In genomic region chr7:45910855-45911254, GRCh38 we compare ENCODE assay signal across 34 cellular contexts. TPM values are rescaled to one million over a fixed set of nuclear protein-coding genes. Genes with fewer than 3 reads are reported as not detected.
"Had no signal": no experiment of that assay in that cellular context is flagged by ENCODE, and none has a peak within 500 bp of the region (broad histone marks: within the 10 kb centered on the region; RNA-seq: fewer than 3 reads in every experiment).

No MANE protein-coding gene starts in this region.

- H3K27ac ChIP-seq: body of pancreas, esophagus squamous epithelium, gastrocnemius medialis, heart left ventricle, VCaP had no signal

- H3K4me3 Mint-ChIP-seq: activated CD4-positive, alpha-beta memory T cell treated with anti-CD3 and anti-CD28 coated beads, Interleukin-2, amount 10 ng/mL, durations not matched to agents 7 days and 5 days; activated CD4-positive, alpha-beta T cell treated with anti-CD3 and anti-CD28 coated beads, Interleukin-2, amount 10 ng/mL, durations not matched to agents 7 days and 5 days; activated naive CD4-positive, alpha-beta T cell treated with anti-CD3 and anti-CD28 coated beads, Interleukin-2, amount 10 ng/mL, durations not matched to agents 7 days and 5 days; activated naive CD8-positive, alpha-beta T cell treated with anti-CD3 and anti-CD28 coated beads, Interleukin-2, amount 10 ng/mL, durations not matched to agents 7 days and 5 days; activated T-cell treated with anti-CD3 and anti-CD28 coated beads, Interleukin-2, amount 50 U/mL, for 24 hours; activated T-cell treated with anti-CD3 and anti-CD28 coated beads, Interleukin-2, amount 50 U/mL, for 72 hours; effector memory CD8-positive, alpha-beta T cell; WTC11 had no signal

- FAIRE-seq: colon had no signal

- H3K27ac Mint-ChIP-seq: activated CD4-positive, alpha-beta memory T cell treated with anti-CD3 and anti-CD28 coated beads, Interleukin-2, amount 10 ng/mL, durations not matched to agents 7 days and 5 days; activated CD4-positive, alpha-beta T cell treated with anti-CD3 and anti-CD28 coated beads, Interleukin-2, amount 10 ng/mL, durations not matched to agents 7 days and 5 days; activated naive CD4-positive, alpha-beta T cell treated with anti-CD3 and anti-CD28 coated beads, Interleukin-2, amount 10 ng/mL, durations not matched to agents 7 days and 5 days; activated naive CD4-positive, alpha-beta T cell treated with anti-CD3 and anti-CD28 coated beads, Interleukin-2, amount 50 U/mL, for 72 hours; activated naive CD8-positive, alpha-beta T cell treated with anti-CD3 and anti-CD28 coated beads, Interleukin-2, amount 10 ng/mL, durations not matched to agents 7 days and 5 days; activated T-cell treated with anti-CD3 and anti-CD28 coated beads, Interleukin-2, amount 50 U/mL, for 24 hours; activated T-cell treated with anti-CD3 and anti-CD28 coated beads, Interleukin-2, amount 50 U/mL, for 72 hours; effector memory CD8-positive, alpha-beta T cell; WTC11 had no signal

- H3K36me3 Mint-ChIP-seq: activated naive CD4-positive, alpha-beta T cell treated with anti-CD3 and anti-CD28 coated beads, Interleukin-2, amount 10 ng/mL, durations not matched to agents 7 days and 5 days; activated naive CD4-positive, alpha-beta T cell treated with anti-CD3 and anti-CD28 coated beads, Interleukin-2, amount 50 U/mL, for 72 hours; activated naive CD8-positive, alpha-beta T cell treated with anti-CD3 and anti-CD28 coated beads, Interleukin-2, amount 10 ng/mL, durations not matched to agents 7 days and 5 days; WTC11 had no signal

- H3K4me1 ChIP-seq: body of pancreas, esophagus squamous epithelium, gastrocnemius medialis, heart left ventricle had no signal

- H3K4me1 Mint-ChIP-seq: activated naive CD4-positive, alpha-beta T cell treated with anti-CD3 and anti-CD28 coated beads, Interleukin-2, amount 10 ng/mL, durations not matched to agents 7 days and 5 days had no signal

- H3K9me3 Mint-ChIP-seq: activated CD4-positive, alpha-beta memory T cell treated with anti-CD3 and anti-CD28 coated beads, Interleukin-2, amount 10 ng/mL, durations not matched to agents 7 days and 5 days; activated CD4-positive, alpha-beta T cell treated with anti-CD3 and anti-CD28 coated beads, Interleukin-2, amount 10 ng/mL, durations not matched to agents 7 days and 5 days; activated naive CD4-positive, alpha-beta T cell treated with anti-CD3 and anti-CD28 coated beads, Interleukin-2, amount 10 ng/mL, durations not matched to agents 7 days and 5 days; activated naive CD4-positive, alpha-beta T cell treated with anti-CD3 and anti-CD28 coated beads, Interleukin-2, amount 50 U/mL, for 72 hours; activated naive CD8-positive, alpha-beta T cell treated with anti-CD3 and anti-CD28 coated beads, Interleukin-2, amount 10 ng/mL, durations not matched to agents 7 days and 5 days; effector memory CD8-positive, alpha-beta T cell; WTC11 had no signal

- H3K9me3 ChIP-seq: body of pancreas, esophagus squamous epithelium, gastrocnemius medialis had no signal

- H3K27me3 ChIP-seq: body of pancreas, gastrocnemius medialis, heart left ventricle had no signal

- DNase-seq: activated CD4-positive, alpha-beta memory T cell treated with anti-CD3 and anti-CD28 coated beads, Interleukin-2, amount 10 ng/mL, durations not matched to agents 7 days and 5 days; activated CD4-positive, alpha-beta T cell treated with anti-CD3 and anti-CD28 coated beads for 1 hour; activated CD4-positive, alpha-beta T cell treated with anti-CD3 and anti-CD28 coated beads for 4 hours; activated CD4-positive, alpha-beta T cell treated with anti-CD3 and anti-CD28 coated beads, Interleukin-2, amount 10 ng/mL, durations not matched to agents 7 days and 5 days; activated CD4-positive, alpha-beta T cell treated with anti-CD3 and anti-CD28 coated beads, Interleukin-2, amount 50 U/mL, for 4 hours; activated CD8-positive, alpha-beta memory T cell treated with anti-CD3 and anti-CD28 coated beads, Interleukin-2, amount 50 U/mL, for 48 hours; activated gamma-delta T cell; activated naive CD4-positive, alpha-beta T cell; activated naive CD4-positive, alpha-beta T cell treated with anti-CD3 and anti-CD28 coated beads, Interleukin-2, amount 10 ng/mL, durations not matched to agents 7 days and 5 days; activated naive CD8-positive, alpha-beta T cell treated with anti-CD3 and anti-CD28 coated beads, Interleukin-2, amount 10 ng/mL, durations not matched to agents 7 days and 5 days; activated T-cell treated with anti-CD3 and anti-CD28 coated beads for 4 hours; activated T-cell treated with anti-CD3 and anti-CD28 coated beads, Interleukin-2, amount 50 U/mL, for 24 hours; activated T-cell treated with anti-CD3 and anti-CD28 coated beads, Interleukin-2, amount 50 U/mL, for 72 hours; anterior cingulate cortex; body of pancreas; caudate nucleus; cortex of kidney; dermis blood vessel endothelial cell; effector CD4-positive, alpha-beta T cell; effector memory CD8-positive, alpha-beta T cell; erythroblast; esophagus squamous epithelium; foreskin fibroblast; gastrocnemius medialis; glutamatergic neuron; heart left ventricle; T-helper 2 cell had no signal

- H3K4me3 ChIP-seq: body of pancreas, esophagus squamous epithelium, gastrocnemius medialis, heart left ventricle had no signal

- ATAC-seq: activated naive CD4-positive, alpha-beta T cell treated with anti-CD3 and anti-CD28 coated beads, Interleukin-2, amount 50 U/mL, for 72 hours; activated T-cell treated with anti-CD3 and anti-CD28 coated beads, Interleukin-2, amount 50 U/mL, for 72 hours; body of pancreas; effector memory CD8-positive, alpha-beta T cell; gastrocnemius medialis had no signal

RNA-seq across cellular contexts. Expression of gene IGFBP1, which starts 22.6 kb away (rescaled TPM):
- total RNA-seq: activated CD4-positive, alpha-beta memory T cell treated with anti-CD3 and anti-CD28 coated beads, Interleukin-2, amount 10 ng/mL, durations not matched to agents 7 days and 5 days; activated CD4-positive, alpha-beta T cell treated with anti-CD3 and anti-CD28 coated beads, Interleukin-2, amount 10 ng/mL, durations not matched to agents 7 days and 5 days; activated naive CD4-positive, alpha-beta T cell treated with anti-CD3 and anti-CD28 coated beads, Interleukin-2, amount 50 U/mL, for 72 hours; activated naive CD8-positive, alpha-beta T cell treated with anti-CD3 and anti-CD28 coated beads, Interleukin-2, amount 10 ng/mL, durations not matched to agents 7 days and 5 days; activated T-cell treated with anti-CD3 and anti-CD28 coated beads, Interleukin-2, amount 50 U/mL, for 72 hours; esophagus squamous epithelium; fibroblast of lung; T-helper 1 cell treated with Interleukin-12 subunit alpha and Interleukin-12 subunit beta and Interleukin-4 antibody, amounts not matched to agents 30 ng/mL and 1 ng/mL, for 36 hours had no signal
- polyA plus RNA-seq: fibroblast of lung, heart left ventricle had no signal

RNA-seq across cellular contexts. Expression of gene CCDC201, which starts 38.0 kb away (rescaled TPM):
- total RNA-seq: activated CD4-positive, alpha-beta memory T cell treated with anti-CD3 and anti-CD28 coated beads, Interleukin-2, amount 10 ng/mL, durations not matched to agents 7 days and 5 days; activated CD4-positive, alpha-beta T cell treated with anti-CD3 and anti-CD28 coated beads, Interleukin-2, amount 10 ng/mL, durations not matched to agents 7 days and 5 days; activated naive CD4-positive, alpha-beta T cell treated with anti-CD3 and anti-CD28 coated beads, Interleukin-2, amount 50 U/mL, for 72 hours; activated naive CD8-positive, alpha-beta T cell treated with anti-CD3 and anti-CD28 coated beads, Interleukin-2, amount 10 ng/mL, durations not matched to agents 7 days and 5 days; activated T-cell treated with anti-CD3 and anti-CD28 coated beads, Interleukin-2, amount 50 U/mL, for 72 hours; body of pancreas; chondrocyte; dermis blood vessel endothelial cell; esophagus squamous epithelium; fibroblast of lung; gastrocnemius medialis; heart left ventricle; T-helper 1 cell treated with Interleukin-12 subunit alpha and Interleukin-12 subunit beta and Interleukin-4 antibody, amounts not matched to agents 30 ng/mL and 1 ng/mL, for 36 hours; WTC11 had no signal
- polyA plus RNA-seq: fibroblast of lung, heart left ventricle had no signal
